ENCODE assay signal across 19 cellular contexts in genomic region chr13:40148742-40149141, GRCh38.
A peak's percentile ranks its signal among the peaks of the same experiment; 100 is the strongest.
DNase-seq lines count a peak whose midpoint lies in the region; ATAC-seq and TF ChIP-seq lines count a peak whose summit lies in the region.
"Had no signal": no experiment of that assay in that cellular context is flagged by ENCODE, and none has a peak within 500 bp of the region (broad histone marks: within the 10 kb centered on the region; RNA-seq: fewer than 3 reads in every experiment).

No MANE protein-coding gene starts in this region.

- intact Hi-C loops in left ventricle myocardium inferior (cut with micrococcal nuclease) (no loop called here), Right ventricle myocardium inferior (cut with DNase I) (loop anchor here (5.0 kb wide), 1 partner anchor 44 kb away; no protein-coding TSS in a partner anchor), uterus (cut with DNase I; ENCODE audit: low total_unique reads) (no loop called here)

- no peak for DNase-seq in left ventricle myocardium inferior
- no peak for DNase-seq in Right ventricle myocardium inferior (ENCODE audit: missing footprints)
- DNase-seq in caudate nucleus (lab: John Stamatoyannopoulos, UW), result no peak
- no peak for DNase-seq in uterus
- DNase-seq in anterior cingulate cortex (lab: John Stamatoyannopoulos, UW), result no peak
- DNase-seq: effector CD4-positive, alpha-beta T cell; hippocampal formation; KBM-7; kidney; NCI-H1092; NCI-H2107; PC-9; small intestine had no signal

- H3K9ac ChIP-seq in rectal smooth muscle tissue (ENCODE audit: low read length), result no peak overlapping the region

- H3K27me3 ChIP-seq in left ventricle myocardium inferior (ENCODE audit: low read depth) (no peaks in the 10 kb centered on the region), rectal smooth muscle tissue (ENCODE audit: control insufficient read depth, insufficient read depth, low read length) (no peaks in the 10 kb centered on the region), uterus (no peaks in the 10 kb centered on the region)
- H3K27me3 ChIP-seq: cardiac muscle cell had no signal

- H3K36me3 ChIP-seq in left ventricle myocardium inferior (no peaks in the 10 kb centered on the region), rectal smooth muscle tissue (ENCODE audit: control insufficient read depth, insufficient read depth, low read length) (no peaks in the 10 kb centered on the region), uterus (no peaks in the 10 kb centered on the region)
- H3K36me3 ChIP-seq: cardiac muscle cell, HAP-1 had no signal

- TF ChIP-seq POLR2A in uterus (IDR thresholded peaks at IDR 0.05), result no peak

- H3K27ac ChIP-seq in left ventricle myocardium inferior (replicated peaks) (peak overlapping the region; percentile 64), caudate nucleus (ENCODE audit: low read depth, low read length) (peak overlapping the region; percentile 92), rectal smooth muscle tissue (ENCODE audit: low read depth, low read length) (peak overlapping the region; percentile 88), uterus (peak overlapping the region; percentile 85 to 96)
- H3K27ac ChIP-seq: cardiac muscle cell, PC-9, SK-N-MC had no signal

- no peaks in the 10 kb centered on the region for H3K9me3 ChIP-seq in left ventricle myocardium inferior (replicated peaks)
- H3K9me3 ChIP-seq in uterus, result no peaks in the 10 kb centered on the region
- H3K9me3 ChIP-seq: HAP-1 had no signal

- H3K4me3 ChIP-seq in left ventricle myocardium inferior, result no peak overlapping the region
- H3K4me3 ChIP-seq in rectal smooth muscle tissue (ENCODE audit: low read length), result no peak overlapping the region
- H3K4me3 ChIP-seq in uterus, result no peak overlapping the region
- H3K4me3 ChIP-seq: cardiac muscle cell, HAP-1, PC-9, SK-N-MC had no signal

- ATAC-seq in Right ventricle myocardium inferior (no peak), GM19324 (IDR thresholded peaks at IDR 0.05; ENCODE audit: low FRiP score, unreplicated experiment) (no peak), GM21526 (IDR thresholded peaks at IDR 0.05; ENCODE audit: low FRiP score, unreplicated experiment) (no peak)

- H3K4me1 ChIP-seq in left ventricle myocardium inferior, result peaks cover 35% of the 10 kb centered on the region
- H3K4me1 ChIP-seq in rectal smooth muscle tissue (ENCODE audit: control insufficient read depth, insufficient read depth, low read length), result peaks cover 16% of the 10 kb centered on the region
- H3K4me1 ChIP-seq in uterus, result peaks cover 0 to 10% of the 10 kb centered on the region in 2 donors

- TF ChIP-seq CTCF in left ventricle myocardium inferior (IDR thresholded peaks at IDR 0.05; ENCODE audit: borderline replicate concordance) (no peak), uterus (IDR thresholded peaks at IDR 0.05) (no peak)
